Comparison of ENCODE assay signal across 1 cellular context in the genomic region with DNA sequence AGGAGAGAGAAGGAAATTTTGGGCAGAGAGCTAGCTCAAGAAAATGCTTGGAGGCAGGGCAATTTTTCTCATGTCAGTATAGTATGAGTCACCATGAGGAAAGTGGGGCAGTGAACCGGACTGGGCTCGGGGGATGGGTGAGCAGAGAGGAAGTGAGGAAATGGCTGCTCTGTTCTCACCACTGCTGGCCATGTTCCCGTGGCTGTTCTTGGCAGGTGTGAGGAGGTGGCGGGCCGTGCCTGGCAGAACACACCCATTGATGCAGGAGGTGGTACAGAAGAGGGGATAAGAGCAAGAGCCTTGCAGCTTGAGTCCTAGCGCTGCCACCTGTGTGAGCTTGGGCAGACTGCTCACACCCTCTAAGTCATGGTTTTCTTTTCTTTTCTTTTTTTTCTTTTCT.
TF ChIP-seq lines count a peak whose summit lies in the region.

No MANE protein-coding gene starts in this region.

TF ChIP-seq in HEK293, 187 proteins besides CTCF, POLR2A, EP300 and RAD21 (continued from another document):
- TF ChIP-seq GLI4 (tag by site-specific recombination; IDR thresholded peaks at IDR 0.05) (peak; percentile 75; the same call in 1 of the 2 replicates), PRDM1 (tag by site-specific recombination; IDR thresholded peaks at IDR 0.05) (peak; percentile 53; the same call in 1 of the 2 replicates), PRDM10 (tag by site-specific recombination; IDR thresholded peaks at IDR 0.05) (0 out of 2 replicates have a peak, but pooled peaks have one; percentile 19), ZEB2 (tag by site-specific recombination; IDR thresholded peaks at IDR 0.05) (0 out of 2 replicates have a peak, but pooled peaks have one; percentile 21), ZNF701 (tag by site-specific recombination; IDR thresholded peaks at IDR 0.05) (no peak), SP3 (tag by site-specific recombination; IDR thresholded peaks at IDR 0.05) (0 out of 2 replicates have a peak, but pooled peaks have one; percentile 23), KLF8 (tag by site-specific recombination; IDR thresholded peaks at IDR 0.05) (0 out of 2 replicates have a peak, but pooled peaks have one; percentile 23), PATZ1 (tag by site-specific recombination; IDR thresholded peaks at IDR 0.05) (0 out of 2 replicates have a peak, but pooled peaks have one; percentile 28), HOXA7 (CRISPR knock-in tag; IDR thresholded peaks at IDR 0.05; ENCODE audit: borderline replicate concordance) (no peak), TCF7L2 (IDR thresholded peaks at IDR 0.05; ENCODE audit: borderline replicate concordance, low read depth, low read length) (no peak), ZSCAN30 (tag by site-specific recombination; IDR thresholded peaks at IDR 0.05) (no peak), YY2 (tag by site-specific recombination; IDR thresholded peaks at IDR 0.05) (peak; percentile 69)
- TF ChIP-seq, protein P1, sequence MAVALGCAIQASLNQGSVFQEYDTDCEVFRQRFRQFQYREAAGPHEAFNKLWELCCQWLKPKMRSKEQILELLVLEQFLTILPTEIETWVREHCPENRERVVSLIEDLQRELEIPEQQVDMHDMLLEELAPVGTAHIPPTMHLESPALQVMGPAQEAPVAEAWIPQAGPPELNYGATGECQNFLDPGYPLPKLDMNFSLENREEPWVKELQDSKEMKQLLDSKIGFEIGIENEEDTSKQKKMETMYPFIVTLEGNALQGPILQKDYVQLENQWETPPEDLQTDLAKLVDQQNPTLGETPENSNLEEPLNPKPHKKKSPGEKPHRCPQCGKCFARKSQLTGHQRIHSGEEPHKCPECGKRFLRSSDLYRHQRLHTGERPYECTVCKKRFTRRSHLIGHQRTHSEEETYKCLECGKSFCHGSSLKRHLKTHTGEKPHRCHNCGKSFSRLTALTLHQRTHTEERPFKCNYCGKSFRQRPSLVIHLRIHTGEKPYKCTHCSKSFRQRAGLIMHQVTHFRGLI (tag by site-specific recombination; IDR thresholded peaks at IDR 0.05): peak; percentile 72
